1 cellular context compared by ENCODE assay signal in genomic region chr2:223959688-223960087, GRCh38.
TF ChIP-seq lines count a peak whose summit lies in the region.

No MANE protein-coding gene starts in this region.

TF ChIP-seq in A549, 52 proteins besides CTCF, POLR2A, EP300 and RAD21 (continued from another document):
- TF ChIP-seq, protein P1, sequence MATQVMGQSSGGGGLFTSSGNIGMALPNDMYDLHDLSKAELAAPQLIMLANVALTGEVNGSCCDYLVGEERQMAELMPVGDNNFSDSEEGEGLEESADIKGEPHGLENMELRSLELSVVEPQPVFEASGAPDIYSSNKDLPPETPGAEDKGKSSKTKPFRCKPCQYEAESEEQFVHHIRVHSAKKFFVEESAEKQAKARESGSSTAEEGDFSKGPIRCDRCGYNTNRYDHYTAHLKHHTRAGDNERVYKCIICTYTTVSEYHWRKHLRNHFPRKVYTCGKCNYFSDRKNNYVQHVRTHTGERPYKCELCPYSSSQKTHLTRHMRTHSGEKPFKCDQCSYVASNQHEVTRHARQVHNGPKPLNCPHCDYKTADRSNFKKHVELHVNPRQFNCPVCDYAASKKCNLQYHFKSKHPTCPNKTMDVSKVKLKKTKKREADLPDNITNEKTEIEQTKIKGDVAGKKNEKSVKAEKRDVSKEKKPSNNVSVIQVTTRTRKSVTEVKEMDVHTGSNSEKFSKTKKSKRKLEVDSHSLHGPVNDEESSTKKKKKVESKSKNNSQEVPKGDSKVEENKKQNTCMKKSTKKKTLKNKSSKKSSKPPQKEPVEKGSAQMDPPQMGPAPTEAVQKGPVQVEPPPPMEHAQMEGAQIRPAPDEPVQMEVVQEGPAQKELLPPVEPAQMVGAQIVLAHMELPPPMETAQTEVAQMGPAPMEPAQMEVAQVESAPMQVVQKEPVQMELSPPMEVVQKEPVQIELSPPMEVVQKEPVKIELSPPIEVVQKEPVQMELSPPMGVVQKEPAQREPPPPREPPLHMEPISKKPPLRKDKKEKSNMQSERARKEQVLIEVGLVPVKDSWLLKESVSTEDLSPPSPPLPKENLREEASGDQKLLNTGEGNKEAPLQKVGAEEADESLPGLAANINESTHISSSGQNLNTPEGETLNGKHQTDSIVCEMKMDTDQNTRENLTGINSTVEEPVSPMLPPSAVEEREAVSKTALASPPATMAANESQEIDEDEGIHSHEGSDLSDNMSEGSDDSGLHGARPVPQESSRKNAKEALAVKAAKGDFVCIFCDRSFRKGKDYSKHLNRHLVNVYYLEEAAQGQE (IDR thresholded peaks at IDR 0.05), result no peak
- TF ChIP-seq HEYL (CRISPR knock-in tag; IDR thresholded peaks at IDR 0.05) (no peak), ELK1 (IDR thresholded peaks at IDR 0.05; ENCODE audit: low read depth, low read length) (no peak), ZSCAN20 (CRISPR knock-in tag; IDR thresholded peaks at IDR 0.05) (no peak), CBX8 (IDR thresholded peaks at IDR 0.05) (no peak), MAZ (IDR thresholded peaks at IDR 0.05; ENCODE audit: borderline replicate concordance, low read depth, low read length) (no peak), USF2 (IDR thresholded peaks at IDR 0.05) (no peak), RFX5 (IDR thresholded peaks at IDR 0.05) (no peak), CEBPB (IDR thresholded peaks at IDR 0.05) (no peak)
- TF ChIP-seq, protein P2, sequence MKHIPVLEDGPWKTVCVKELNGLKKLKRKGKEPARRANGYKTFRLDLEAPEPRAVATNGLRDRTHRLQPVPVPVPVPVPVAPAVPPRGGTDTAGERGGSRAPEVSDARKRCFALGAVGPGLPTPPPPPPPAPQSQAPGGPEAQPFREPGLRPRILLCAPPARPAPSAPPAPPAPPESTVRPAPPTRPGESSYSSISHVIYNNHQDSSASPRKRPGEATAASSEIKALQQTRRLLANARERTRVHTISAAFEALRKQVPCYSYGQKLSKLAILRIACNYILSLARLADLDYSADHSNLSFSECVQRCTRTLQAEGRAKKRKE (CRISPR knock-in tag; IDR thresholded peaks at IDR 0.05; ENCODE audit: low read depth), result no peak
